ENCODE assay signal across 15 cellular contexts in genomic region chr10:117185817-117186216, GRCh38. TPM values are rescaled to one million over a fixed set of nuclear protein-coding genes. Genes with fewer than 3 reads are reported as not detected.
"Had no signal": no experiment of that assay in that cellular context is flagged by ENCODE, and none has a peak within 500 bp of the region (broad histone marks: within the 10 kb centered on the region; RNA-seq: fewer than 3 reads in every experiment).

No MANE protein-coding gene starts in this region.

RNA-seq across cellular contexts. Expression of gene KCNK18, which starts 11.5 kb away (rescaled TPM):
- total RNA-seq: activated B cell treated with CpG ODN at 0.5 μM for 24 hours; activated CD8-positive, alpha-beta T cell treated with anti-CD3 and anti-CD28 coated beads for 36 hours; activated T-cell treated with anti-CD3 and anti-CD28 coated beads, Interleukin-2, amount 50 U/mL, for 4 hours; activated T-helper 17 cell treated with anti-CD3 and anti-CD28 coated beads, Interleukin-2, amount 50 U/mL, for 72 hours; astrocyte; bronchial epithelial cell; cardiac septum; cerebellum; esophagus muscularis mucosa; gastroesophageal sphincter; glomerular endothelial cell; heart right ventricle; hepatocyte; T-helper 2 cell treated with Interferon-gamma antibody and Interleukin-4, amounts not matched to agents 100 ng/mL and 5 ng/mL, for 36 hours had no signal
- polyA plus RNA-seq: adipose tissue, heart right ventricle, hepatocyte had no signal

RNA-seq across cellular contexts. Expression of gene VAX1, which starts 47.7 kb away (rescaled TPM):
- total RNA-seq: activated B cell treated with CpG ODN at 0.5 μM for 24 hours; activated CD8-positive, alpha-beta T cell treated with anti-CD3 and anti-CD28 coated beads for 36 hours; activated T-cell treated with anti-CD3 and anti-CD28 coated beads, Interleukin-2, amount 50 U/mL, for 4 hours; activated T-helper 17 cell treated with anti-CD3 and anti-CD28 coated beads, Interleukin-2, amount 50 U/mL, for 72 hours; bronchial epithelial cell; cardiac septum; cerebellum; esophagus muscularis mucosa; gastroesophageal sphincter; glomerular endothelial cell; heart right ventricle; hepatocyte; T-helper 2 cell treated with Interferon-gamma antibody and Interleukin-4, amounts not matched to agents 100 ng/mL and 5 ng/mL, for 36 hours had no signal
- polyA plus RNA-seq: adipose tissue, heart right ventricle, hepatocyte had no signal

RNA-seq across cellular contexts. Expression of gene SLC18A2, which starts 55.1 kb away (rescaled TPM):
- total RNA-seq: activated B cell treated with CpG ODN at 0.5 μM for 24 hours, astrocyte, bronchial epithelial cell, glomerular endothelial cell had no signal
